In the genomic region with DNA sequence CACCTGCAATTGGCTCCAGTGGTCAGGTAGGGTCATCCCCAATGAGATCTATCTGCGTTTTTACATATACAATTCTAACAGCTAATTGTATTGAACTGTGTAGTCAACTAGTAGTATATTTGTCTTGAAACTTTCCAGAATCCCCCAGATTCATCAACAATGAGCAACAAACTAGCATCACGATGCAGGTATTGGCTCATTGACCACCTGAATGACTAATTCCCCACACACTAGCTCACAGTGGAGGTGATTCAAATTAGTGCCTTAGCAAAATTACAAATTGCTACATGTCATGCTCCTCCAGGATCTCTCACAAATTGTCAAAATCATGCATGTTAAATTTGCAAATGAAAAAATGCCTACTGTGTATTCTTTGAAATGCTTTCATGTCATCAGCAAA, we compare ENCODE assay signal across 31 cellular contexts.
"Had no signal": no experiment of that assay in that cellular context is flagged by ENCODE, and none has a peak within 500 bp of the region (broad histone marks: within the 10 kb centered on the region; RNA-seq: fewer than 3 reads in every experiment).

No MANE protein-coding gene starts in this region.

- H3K9me3 Mint-ChIP-seq: natural killer cell; nephron; neural progenitor cell; stimulated activated memory B cell treated with anti-CD40 and anti-IgM and Interleukin-4, amounts not matched to agents 10 μg/mL and 1 μg/mL and 100 μg/mL, for 72 hours; stimulated activated naive CD8-positive, alpha-beta T cell treated with anti-CD3 and anti-CD28 coated beads, Interleukin-15, amount 100 ng/mL, for 72 hours; type B pancreatic cell had no signal

- H3K27ac Mint-ChIP-seq: natural killer cell; nephron; neural progenitor cell; progenitor cell of endocrine pancreas; stimulated activated memory B cell treated with anti-CD40 and anti-IgM and Interleukin-4, amounts not matched to agents 10 μg/mL and 1 μg/mL and 100 μg/mL, for 72 hours; stimulated activated naive CD8-positive, alpha-beta T cell treated with anti-CD3 and anti-CD28 coated beads, Interleukin-15, amount 100 ng/mL, for 72 hours; type B pancreatic cell had no signal

- H3K4me1 Mint-ChIP-seq: nephron had no signal

- H3K9me3 ChIP-seq: ovary, psoas muscle, spleen, suprapubic skin, testis, tibial artery, transverse colon, upper lobe of right lung, uterus had no signal

- H3K79me2 ChIP-seq: parathyroid adenoma had no signal

- H3K36me3 ChIP-seq: neural progenitor cell, ovary, spleen, suprapubic skin, tibial artery, transverse colon, upper lobe of right lung, uterus had no signal

- H3K4me3 Mint-ChIP-seq: natural killer cell; nephron; neural progenitor cell; stimulated activated memory B cell treated with anti-CD40 and anti-IgM and Interleukin-4, amounts not matched to agents 10 μg/mL and 1 μg/mL and 100 μg/mL, for 72 hours; stimulated activated naive CD8-positive, alpha-beta T cell treated with anti-CD3 and anti-CD28 coated beads, Interleukin-15, amount 100 ng/mL, for 72 hours; type B pancreatic cell had no signal

- DNase-seq: natural killer cell; occipital lobe; ovary; posterior cingulate gyrus; psoas muscle; right cardiac atrium; spleen; stimulated activated CD4-positive, alpha-beta T cell treated with anti-CD3 and anti-CD28 coated beads, Interleukin-12 subunit alpha, Interleukin-12 subunit beta, amount 100 ng/mL, for 4 hours; stimulated activated CD4-positive, alpha-beta T cell treated with anti-CD3 and anti-CD28 coated beads, Interleukin-1b, Interleukin-23, amount 100 ng/mL, for 48 hours; stimulated activated CD4-positive, alpha-beta T cell treated with anti-CD3 and anti-CD28 coated beads, Interleukin-4, amount 100 ng/mL, for 1 hour; stimulated activated CD4-positive, alpha-beta T cell treated with anti-CD3 and anti-CD28 coated beads, Interleukin-4, amount 100 ng/mL, for 4 hours; stimulated activated CD8-positive, alpha-beta memory T cell treated with anti-CD3 and anti-CD28 coated beads, Interleukin-4, amount 100 ng/mL, for 48 hours; stimulated activated naive CD4-positive, alpha-beta T cell; stimulated activated naive CD8-positive, alpha-beta T cell treated with anti-CD3 and anti-CD28 coated beads, Interleukin-15, amount 100 ng/mL, for 72 hours; stimulated activated naive CD8-positive, alpha-beta T cell treated with anti-CD3 and anti-CD28 coated beads, Interleukin-15, Interleukin-2, amounts not matched to agents 100 U/mL and 50 U/mL, for 24 hours; substantia nigra; testis; tibial artery; transverse colon; upper lobe of right lung; uterus had no signal

- H2AFZ ChIP-seq: neural progenitor cell, parathyroid adenoma had no signal

- H3K36me3 Mint-ChIP-seq: natural killer cell; neural progenitor cell; stimulated activated memory B cell treated with anti-CD40 and anti-IgM and Interleukin-4, amounts not matched to agents 10 μg/mL and 1 μg/mL and 100 μg/mL, for 72 hours; type B pancreatic cell had no signal

- ATAC-seq: natural killer cell; psoas muscle; right cardiac atrium; sciatic nerve; stimulated activated memory B cell treated with anti-CD40 and anti-IgM and Interleukin-4, amounts not matched to agents 10 μg/mL and 1 μg/mL and 100 μg/mL, for 72 hours; stimulated activated naive CD8-positive, alpha-beta T cell treated with anti-CD3 and anti-CD28 coated beads, Interleukin-15, amount 100 ng/mL, for 72 hours; stimulated activated naive CD8-positive, alpha-beta T cell treated with anti-CD3 and anti-CD28 coated beads, Interleukin-15, Interleukin-2, amounts not matched to agents 100 U/mL and 50 U/mL, for 24 hours; upper lobe of right lung had no signal

- H3K4me1 ChIP-seq: neural progenitor cell, parathyroid adenoma, psoas muscle, spleen, suprapubic skin, testis, tibial artery, upper lobe of right lung had no signal

- H3K4me3 ChIP-seq: neural progenitor cell, ovary, psoas muscle, skin epidermis, smooth muscle cell, spleen, suprapubic skin, testis, tibial artery, transverse colon, upper lobe of right lung, uterus had no signal

- H3K4me2 ChIP-seq: neural progenitor cell, smooth muscle cell had no signal

- H3K9ac ChIP-seq: neural progenitor cell, parathyroid adenoma had no signal

- H3K27me3 ChIP-seq: neural progenitor cell, ovary, suprapubic skin, testis, transverse colon, upper lobe of right lung, uterus had no signal

- H3K27ac ChIP-seq: neural progenitor cell, ovary, parathyroid adenoma, psoas muscle, spleen, suprapubic skin, testis, tibial artery, transverse colon, upper lobe of right lung, uterus had no signal
